1 cellular context compared by ENCODE assay signal in genomic region chr3:12405432-12406272, GRCh38.
A peak's percentile ranks its signal among the peaks of the same experiment; 100 is the strongest.
TF ChIP-seq lines count a peak whose summit lies in the region.

No MANE protein-coding gene starts in this region.

TF ChIP-seq in HepG2, 621 proteins besides CTCF, POLR2A, EP300 and RAD21 (continued from another document and continues in another):
- TF ChIP-seq ZBTB14 (CRISPR knock-in tag; IDR thresholded peaks at IDR 0.05): no peak
- TF ChIP-seq ZNF691 (CRISPR knock-in tag; IDR thresholded peaks at IDR 0.05; ENCODE audit: borderline replicate concordance, low read depth): peak; percentile 71; the same call in 1 of the 2 replicates
- TF ChIP-seq ZFP1 (CRISPR knock-in tag; IDR thresholded peaks at IDR 0.05): peak; percentile 46; the same call in 1 of the 2 replicates
- TF ChIP-seq MEF2D (CRISPR knock-in tag; IDR thresholded peaks at IDR 0.05): peak; percentile 80
- peak; percentile 97 for TF ChIP-seq ETV5 (CRISPR knock-in tag; IDR thresholded peaks at IDR 0.05; ENCODE audit: borderline replicate concordance)
- no peak; the same call in 1 of the 2 replicates for TF ChIP-seq ZNF782 (CRISPR knock-in tag; IDR thresholded peaks at IDR 0.05; ENCODE audit: borderline replicate concordance)
- TF ChIP-seq ZNF567 (CRISPR knock-in tag; IDR thresholded peaks at IDR 0.05; ENCODE audit: borderline replicate concordance): peak; percentile 55; the same call in 1 of the 2 replicates
- peak; percentile 89; the same call in 1 of the 2 replicates for TF ChIP-seq FOXK1 (CRISPR knock-in tag; IDR thresholded peaks at IDR 0.05; ENCODE audit: borderline replicate concordance, low read depth)
- no peak; the same call in 1 of the 2 replicates for TF ChIP-seq RFXANK (CRISPR knock-in tag; IDR thresholded peaks at IDR 0.05)
- peak; percentile 72 for TF ChIP-seq MAFF (IDR thresholded peaks at IDR 0.05; ENCODE audit: low read depth, low read length)
- no peak for TF ChIP-seq ZNF407 (CRISPR knock-in tag; IDR thresholded peaks at IDR 0.05; ENCODE audit: not compliant biosample characterization)
- no peak; the same call in 1 of the 2 replicates for TF ChIP-seq ZNF296 (CRISPR knock-in tag; conservative IDR thresholded peaks at IDR 0.05)
- no peak for TF ChIP-seq FOXM1 (CRISPR knock-in tag; IDR thresholded peaks at IDR 0.05)
- peak; percentile 84; the same call in 1 of the 2 replicates for TF ChIP-seq ZNF230 (CRISPR knock-in tag; IDR thresholded peaks at IDR 0.05)
- no peak for TF ChIP-seq ISX (CRISPR knock-in tag; conservative IDR thresholded peaks at IDR 0.05)
- peak; percentile 35; the same call in 1 of the 2 replicates for TF ChIP-seq YEATS4 (CRISPR knock-in tag; IDR thresholded peaks at IDR 0.05; ENCODE audit: borderline replicate concordance)
- TF ChIP-seq MED13 (CRISPR knock-in tag; IDR thresholded peaks at IDR 0.05): peak; percentile 80; the same call in 1 of the 2 replicates
- TF ChIP-seq PAXIP1 (CRISPR knock-in tag; conservative IDR thresholded peaks at IDR 0.05): peak; percentile 98
- TF ChIP-seq ZNF724P (CRISPR knock-in tag; IDR thresholded peaks at IDR 0.05; ENCODE audit: borderline replicate concordance): no peak
- peak; percentile 86 for TF ChIP-seq SAP130 (CRISPR knock-in tag; IDR thresholded peaks at IDR 0.05; ENCODE audit: low read depth)
- peak; percentile 97 for TF ChIP-seq AHDC1 (CRISPR knock-in tag; IDR thresholded peaks at IDR 0.05; ENCODE audit: borderline replicate concordance)
- no peak for TF ChIP-seq ZNF280B (CRISPR knock-in tag; IDR thresholded peaks at IDR 0.05; ENCODE audit: borderline replicate concordance)
- TF ChIP-seq ARNT (IDR thresholded peaks at IDR 0.05): no peak
- peak; percentile 74; the same call in 1 of the 2 replicates for TF ChIP-seq ZNF766 (CRISPR knock-in tag; IDR thresholded peaks at IDR 0.05; ENCODE audit: borderline replicate concordance)
- peak; percentile 94 for TF ChIP-seq MTA1 (CRISPR knock-in tag; IDR thresholded peaks at IDR 0.05; ENCODE audit: borderline replicate concordance)
- peak; percentile 72 for TF ChIP-seq KDM2A (CRISPR knock-in tag; IDR thresholded peaks at IDR 0.05; ENCODE audit: borderline replicate concordance, low read depth)
- TF ChIP-seq XBP1 (CRISPR knock-in tag; IDR thresholded peaks at IDR 0.05): 0 out of 2 replicates have a peak, but pooled peaks have one; percentile 26
- TF ChIP-seq ZNF282 (IDR thresholded peaks at IDR 0.05; ENCODE audit: partially characterized antibody): no peak
- peak; percentile 27; the same call in 1 of the 2 replicates for TF ChIP-seq GMEB1 (CRISPR knock-in tag; IDR thresholded peaks at IDR 0.05; ENCODE audit: borderline replicate concordance)
- TF ChIP-seq ATF7-NPFF (CRISPR knock-in tag; IDR thresholded peaks at IDR 0.05; ENCODE audit: low read depth): 0 out of 2 replicates have a peak, but pooled peaks have one; percentile 49
- TF ChIP-seq CREB3 (CRISPR knock-in tag; IDR thresholded peaks at IDR 0.05): no peak
